ENCODE assay signal across 1 cellular context in genomic region chr9:35756743-35757526, GRCh38.
A peak's percentile ranks its signal among the peaks of the same experiment; 100 is the strongest.
TF ChIP-seq lines count a peak whose summit lies in the region.

No MANE protein-coding gene starts in this region.

TF ChIP-seq in GM12878, 131 proteins besides CTCF, POLR2A, EP300 and RAD21 (continued from another document):
- TF ChIP-seq NFYA (IDR thresholded peaks at IDR 0.05; ENCODE audit: borderline replicate concordance, low read depth, low read length) (no peak), SIN3A (IDR thresholded peaks at IDR 0.05; ENCODE audit: low read depth, low read length) (peak; percentile 51; the same call in 1 of the 2 replicates), NR2F1 (conservative IDR thresholded peaks at IDR 0.05) (peak; percentile 73; the same call in 1 of the 2 replicates), USF1 (IDR thresholded peaks at IDR 0.05; ENCODE audit: borderline replicate concordance, extremely low read length, insufficient read depth, low read depth, low read length) (no peak), NR2C2 (IDR thresholded peaks at IDR 0.05; ENCODE audit: borderline replicate concordance, control insufficient read depth, insufficient read length, low read depth) (no peak), SREBF1 (IDR thresholded peaks at IDR 0.05; ENCODE audit: low read length) (no peak), JUND (IDR thresholded peaks at IDR 0.05; ENCODE audit: low read depth, low read length) (no peak), ATF7 (IDR thresholded peaks at IDR 0.05; ENCODE audit: low read depth) (no peak; the same call in 1 of the 2 replicates), FOXM1 (IDR thresholded peaks at IDR 0.05; ENCODE audit: low read depth, low read length) (peak; percentile 14; the same call in 1 of the 2 replicates), NFXL1 (IDR thresholded peaks at IDR 0.05; ENCODE audit: borderline replicate concordance) (no peak; the same call in 1 of the 2 replicates), JUNB (IDR thresholded peaks at IDR 0.05) (no peak; the same call in 1 of the 2 replicates), CHD1 (IDR thresholded peaks at IDR 0.05; ENCODE audit: low read depth, low read length) (no peak), ZNF217 (IDR thresholded peaks at IDR 0.05) (0 out of 2 replicates have a peak, but pooled peaks have one; percentile 14), CBFB (IDR thresholded peaks at IDR 0.05; ENCODE audit: low read depth) (no peak), ETV6 (conservative IDR thresholded peaks at IDR 0.05 in 1 of 2, IDR thresholded peaks at IDR 0.05 in 1 of 2; ENCODE audit: borderline replicate concordance in 1 of 2, low read depth in 1 of 2) (no peak; a peak in 1 of 4 replicates), ZNF687 (IDR thresholded peaks at IDR 0.05) (peak; percentile 30; the same call in 1 of the 2 replicates), RFX5 (IDR thresholded peaks at IDR 0.05; ENCODE audit: low read depth, low read length) (0 out of 2 replicates have a peak, but pooled peaks have one; percentile 35), TBL1XR1 (IDR thresholded peaks at IDR 0.05; ENCODE audit: low read depth, low read length) (no peak), RAD51 (IDR thresholded peaks at IDR 0.05) (no peak), ZNF24 (IDR thresholded peaks at IDR 0.05) (no peak), TCF12 (IDR thresholded peaks at IDR 0.05; ENCODE audit: low read depth, low read length) (peak; percentile 90), RB1 (IDR thresholded peaks at IDR 0.05; ENCODE audit: borderline replicate concordance) (peak; percentile 49; the same call in 1 of the 2 replicates), DPF2 (IDR thresholded peaks at IDR 0.05) (peak; percentile 88), CBX5 (IDR thresholded peaks at IDR 0.05; ENCODE audit: low read depth) (no peak), ZNF622 (IDR thresholded peaks at IDR 0.05) (no peak), SUPT20H (IDR thresholded peaks at IDR 0.05; ENCODE audit: borderline replicate concordance, control insufficient read depth, low read depth, low read length) (no peak), MEF2B (IDR thresholded peaks at IDR 0.05; ENCODE audit: partially characterized antibody, poor library complexity, severe bottlenecking) (peak; percentile 94), MYC (IDR thresholded peaks at IDR 0.05; ENCODE audit: insufficient read depth, insufficient read length, insufficient replicate concordance, low read length, severe bottlenecking) (no peak), ESRRA (IDR thresholded peaks at IDR 0.05; ENCODE audit: low read length) (no peak), BCL11A (IDR thresholded peaks at IDR 0.05; ENCODE audit: low read depth, low read length) (no peak), CEBPB (IDR thresholded peaks at IDR 0.05; ENCODE audit: borderline replicate concordance in 1 of 2, low read depth in 2 of 2, low read length in 2 of 2) (no peak), GABPA (IDR thresholded peaks at IDR 0.05; ENCODE audit: low read depth) (0 out of 2 replicates have a peak, but pooled peaks have one; percentile 24), BMI1 (IDR thresholded peaks at IDR 0.05; ENCODE audit: borderline replicate concordance) (no peak), EGR1 (IDR thresholded peaks at IDR 0.05; ENCODE audit: borderline replicate concordance in 1 of 2, low read depth in 2 of 2, low read length in 2 of 2) (peak in 1 of 2 experiments; percentile 40; a peak in 1 of 3 replicates), SP1 (IDR thresholded peaks at IDR 0.05; ENCODE audit: low read depth, low read length) (no peak), ZBED1 (IDR thresholded peaks at IDR 0.05; ENCODE audit: borderline replicate concordance) (no peak), CREB1 (IDR thresholded peaks at IDR 0.05; ENCODE audit: low read depth) (no peak), ATF3 (IDR thresholded peaks at IDR 0.05; ENCODE audit: borderline replicate concordance, extremely low read depth, low read depth, low read length) (no peak), TARDBP (IDR thresholded peaks at IDR 0.05; ENCODE audit: borderline replicate concordance) (no peak), MAX (IDR thresholded peaks at IDR 0.05; ENCODE audit: low read depth, low read length) (0 out of 2 replicates have a peak, but pooled peaks have one; percentile 4), NR2C1 (IDR thresholded peaks at IDR 0.05) (no peak), SPI1 (IDR thresholded peaks at IDR 0.05; ENCODE audit: borderline replicate concordance, insufficient read depth, low read depth, low read length) (peak; percentile 86), MLLT1 (IDR thresholded peaks at IDR 0.05) (0 out of 2 replicates have a peak, but pooled peaks have one; percentile 70), GATAD2B (conservative IDR thresholded peaks at IDR 0.05; ENCODE audit: low read depth) (peak; percentile 82), RCOR1 (conservative IDR thresholded peaks at IDR 0.05; ENCODE audit: low read depth, low read length) (no peak)
- TF ChIP-seq, protein P1, sequence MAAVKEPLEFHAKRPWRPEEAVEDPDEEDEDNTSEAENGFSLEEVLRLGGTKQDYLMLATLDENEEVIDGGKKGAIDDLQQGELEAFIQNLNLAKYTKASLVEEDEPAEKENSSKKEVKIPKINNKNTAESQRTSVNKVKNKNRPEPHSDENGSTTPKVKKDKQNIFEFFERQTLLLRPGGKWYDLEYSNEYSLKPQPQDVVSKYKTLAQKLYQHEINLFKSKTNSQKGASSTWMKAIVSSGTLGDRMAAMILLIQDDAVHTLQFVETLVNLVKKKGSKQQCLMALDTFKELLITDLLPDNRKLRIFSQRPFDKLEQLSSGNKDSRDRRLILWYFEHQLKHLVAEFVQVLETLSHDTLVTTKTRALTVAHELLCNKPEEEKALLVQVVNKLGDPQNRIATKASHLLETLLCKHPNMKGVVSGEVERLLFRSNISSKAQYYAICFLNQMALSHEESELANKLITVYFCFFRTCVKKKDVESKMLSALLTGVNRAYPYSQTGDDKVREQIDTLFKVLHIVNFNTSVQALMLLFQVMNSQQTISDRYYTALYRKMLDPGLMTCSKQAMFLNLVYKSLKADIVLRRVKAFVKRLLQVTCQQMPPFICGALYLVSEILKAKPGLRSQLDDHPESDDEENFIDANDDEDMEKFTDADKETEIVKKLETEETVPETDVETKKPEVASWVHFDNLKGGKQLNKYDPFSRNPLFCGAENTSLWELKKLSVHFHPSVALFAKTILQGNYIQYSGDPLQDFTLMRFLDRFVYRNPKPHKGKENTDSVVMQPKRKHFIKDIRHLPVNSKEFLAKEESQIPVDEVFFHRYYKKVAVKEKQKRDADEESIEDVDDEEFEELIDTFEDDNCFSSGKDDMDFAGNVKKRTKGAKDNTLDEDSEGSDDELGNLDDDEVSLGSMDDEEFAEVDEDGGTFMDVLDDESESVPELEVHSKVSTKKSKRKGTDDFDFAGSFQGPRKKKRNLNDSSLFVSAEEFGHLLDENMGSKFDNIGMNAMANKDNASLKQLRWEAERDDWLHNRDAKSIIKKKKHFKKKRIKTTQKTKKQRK (IDR thresholded peaks at IDR 0.05; ENCODE audit: low read depth, low read length) = no peak
TF ChIP-seq in GM12878: peak in this region for 39.
